8 cellular contexts compared by ENCODE assay signal in genomic region chr2:42048318-42049251, GRCh38. TPM values are rescaled to one million over a fixed set of nuclear protein-coding genes. Genes with fewer than 3 reads are reported as not detected.
DNase-seq lines count a peak whose midpoint lies in the region; ATAC-seq and TF ChIP-seq lines count a peak whose summit lies in the region.

No MANE protein-coding gene starts in this region.

- peak overlapping the region; percentile 96 for H3K4me3 Mint-ChIP-seq in neural crest cell

- H3K9me3 ChIP-seq in Peyer's patch (no peaks in the 10 kb centered on the region), esophagus muscularis mucosa (no peaks in the 10 kb centered on the region)

- peaks cover 11% of the 10 kb centered on the region for H3K27me3 Mint-ChIP-seq in neural crest cell (ENCODE audit: low read depth)

- TF ChIP-seq POLR2A in Peyer's patch (IDR thresholded peaks at IDR 0.05): no peak
- no peak for TF ChIP-seq POLR2A in esophagus muscularis mucosa (IDR thresholded peaks at IDR 0.05; ENCODE audit: low read depth)

- no peaks in the 10 kb centered on the region for H3K27me3 ChIP-seq in Peyer's patch
- H3K27me3 ChIP-seq in esophagus muscularis mucosa: no peaks in the 10 kb centered on the region

- no peak for ATAC-seq in GM19328 (IDR thresholded peaks at IDR 0.05; ENCODE audit: unreplicated experiment)
- no peak for ATAC-seq in GM18519 (IDR thresholded peaks at IDR 0.05; ENCODE audit: low FRiP score, unreplicated experiment)

- no peak for TF ChIP-seq CTCF in Peyer's patch (IDR thresholded peaks at IDR 0.05)
- TF ChIP-seq CTCF in esophagus muscularis mucosa (IDR thresholded peaks at IDR 0.05): no peak
- no peak for TF ChIP-seq CTCF in neural crest cell (conservative IDR thresholded peaks at IDR 0.05)

- H3K4me1 Mint-ChIP-seq in neural crest cell: peaks cover 78% of the 10 kb centered on the region

- no peaks in the 10 kb centered on the region for H3K36me3 Mint-ChIP-seq in neural crest cell (ENCODE audit: low read depth)

- H3K27ac ChIP-seq in Peyer's patch (peak overlapping the region; percentile 67 to 94 (median 84)), esophagus muscularis mucosa (replicated peaks in 1 of 4) (peak overlapping the region; percentile 90 to 97 (median 94))

- H3K27ac Mint-ChIP-seq in neural crest cell (ENCODE audit: unreplicated experiment): peak overlapping the region; percentile 19

- H3K36me3 ChIP-seq in Peyer's patch (no peaks in the 10 kb centered on the region), esophagus muscularis mucosa (peaks cover 0 to 4% (median 1%) of the 10 kb centered on the region in 4 donors)

- 21% methylated on average over 11 of the region's 80 CpGs for WGBS in esophagus muscularis mucosa

- peak; percentile 44 for DNase-seq in NCI-H2227 (lab: John Stamatoyannopoulos, UW; ENCODE audit: unreplicated experiment)
- DNase-seq in NCI-H2227 treated with DMSO at 0.1 percent for 48 hours (lab: John Stamatoyannopoulos, UW): no peak
- DNase-seq in Peyer's patch: peak in 2 of 3 donors; percentile 49 to 69
- DNase-seq in esophagus muscularis mucosa (ENCODE audit: extremely low spot score): no peak
- no peak for DNase-seq in neural crest cell (ENCODE audit: low read depth, low spot score)
- DNase-seq in KBM-7: no peak

- intact Hi-C loops in esophagus muscularis mucosa (cut with DNase I): loop anchor here (5.0 kb wide), 1 partner anchor 81 kb away; no protein-coding TSS in a partner anchor

- H3K9me3 Mint-ChIP-seq in neural crest cell: no peaks in the 10 kb centered on the region

- H3K4me1 ChIP-seq in Peyer's patch (peaks cover 0 to 39% (median 9%) of the 10 kb centered on the region in 4 donors), esophagus muscularis mucosa (peaks cover 38 to 64% (median 55%) of the 10 kb centered on the region in 4 donors)

- in situ Hi-C loops in KBM-7 (cut with MboI; ENCODE audit: low pct_unique_long_range_greater_than_20kb, low sequenced_read_pairs): no loop called here

- TF ChIP-seq EP300 in esophagus muscularis mucosa (IDR thresholded peaks at IDR 0.05): no peak

- H3K4me3 ChIP-seq in Peyer's patch (peak overlapping the region; percentile 53 to 93 (median 72)), esophagus muscularis mucosa (peak overlapping the region; percentile 77 to 95 (median 86))

RNA-seq across cellular contexts. Expression of gene PKDCC, which starts 0.8 kb away (rescaled TPM):
- total RNA-seq in Peyer's patch (100 to 1,000 TPM; 113 to 210 (median 157) TPM), esophagus muscularis mucosa (100 to 1,000 TPM; 102 to 290 (median 208) TPM), neural crest cell (74.4 and 81.9 TPM in 2 replicates)

Comparison
In these comparisons a context has a peak if more than half of its experiments do, and no peak if none do; other contexts are left out.
1. DNase-seq: peak in NCI-H2227 (single experiment) and Peyer's patch (2 of 3); none in NCI-H2227 treated with DMSO at 0.1 percent for 48 hours (single experiment), esophagus muscularis mucosa (single experiment), neural crest cell (single experiment) and KBM-7 (single experiment).